ENCODE assay signal across 8 cellular contexts in the genomic region with DNA sequence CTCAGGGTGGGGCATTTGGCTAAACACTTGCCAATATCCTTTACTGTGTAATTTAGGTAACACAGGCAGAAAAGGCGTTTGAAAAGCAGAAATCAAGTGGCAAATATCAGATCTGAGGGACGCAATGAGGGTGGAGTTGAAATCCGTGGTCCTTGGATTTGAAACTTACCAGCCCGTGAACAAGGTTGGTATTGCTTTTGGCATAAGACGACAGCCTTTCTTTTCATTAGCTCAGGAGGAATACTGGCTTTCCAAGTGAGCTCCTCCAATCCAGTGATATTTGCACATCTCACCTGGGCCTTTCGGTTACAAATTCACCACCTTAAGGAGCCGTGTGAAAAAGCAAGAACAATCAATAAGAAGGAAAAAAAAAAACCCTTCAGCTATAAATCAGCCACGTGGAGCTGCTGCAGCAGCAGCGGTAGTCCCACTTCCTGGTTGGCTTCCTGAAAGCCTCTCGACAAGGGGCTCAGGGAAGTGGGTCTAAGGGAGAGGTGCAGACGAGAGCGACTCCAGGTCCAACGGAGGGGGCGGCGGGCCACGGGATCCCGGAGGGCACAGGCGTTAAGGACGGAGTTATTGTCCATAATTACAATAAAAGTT. TPM values are rescaled to one million over a fixed set of nuclear protein-coding genes. Genes with fewer than 3 reads are reported as not detected.
DNase-seq lines count a peak whose midpoint lies in the region; ATAC-seq and TF ChIP-seq lines count a peak whose summit lies in the region.

No MANE protein-coding gene starts in this region.

- H3K27ac Mint-ChIP-seq in WTC11 = peak overlapping the region; percentile 98

- TF ChIP-seq POLR2A in tibial nerve (IDR thresholded peaks at IDR 0.05) = no peak

- no peaks in the 10 kb centered on the region for H3K27me3 ChIP-seq in H7 (ENCODE audit: control insufficient read depth, insufficient read depth, low read length)
- H3K27me3 ChIP-seq in endocrine pancreas (ENCODE audit: control insufficient read depth, insufficient read depth, low read length) = no peaks in the 10 kb centered on the region
- H3K27me3 ChIP-seq in tibial nerve = no peaks in the 10 kb centered on the region

- H3K36me3 ChIP-seq in H7 (replicated peaks; ENCODE audit: control insufficient read depth, insufficient read depth, low read length) (no peaks in the 10 kb centered on the region; the same call in 1 of the 2 replicates), endocrine pancreas (ENCODE audit: control insufficient read depth, insufficient read depth, low read length) (no peaks in the 10 kb centered on the region), mesodermal cell (ENCODE audit: control insufficient read depth, insufficient read depth, low read length) (peaks cover 9% of the 10 kb centered on the region), tibial nerve (no peaks in the 10 kb centered on the region)

- H3K36me3 Mint-ChIP-seq in WTC11 = peaks cover 23% of the 10 kb centered on the region

- H3K9me3 Mint-ChIP-seq in WTC11 = no peaks in the 10 kb centered on the region

- peak overlapping the region; percentile 88 for H3K4me3 Mint-ChIP-seq in WTC11

- H3K9me3 ChIP-seq in endocrine pancreas (ENCODE audit: control insufficient read depth, low read length) (no peaks in the 10 kb centered on the region), mesodermal cell (ENCODE audit: control insufficient read depth, low read length) (no peaks in the 10 kb centered on the region), tibial nerve (no peaks in the 10 kb centered on the region)

- no peaks in the 10 kb centered on the region for H3K27me3 Mint-ChIP-seq in WTC11 (ENCODE audit: low read depth)

- H3K4me1 ChIP-seq in endocrine pancreas (ENCODE audit: control insufficient read depth, insufficient read depth, low read length) (peaks cover 4% of the 10 kb centered on the region), mesodermal cell (ENCODE audit: control insufficient read depth, insufficient read depth, low read length, poor library complexity, severe bottlenecking) (no peaks in the 10 kb centered on the region), tibial nerve (peaks cover 0 to 19% (median 13%) of the 10 kb centered on the region in 4 donors)

- CTCF ChIA-PET in WTC11 (lab: Charles Lee) = interaction anchor here (0.7 to 2.4 kb wide), 8 partner anchors 75 to 154 kb away, joined by 3 to 25 read pairs (median 6); no protein-coding TSS in a partner anchor

- TF ChIP-seq CTCF in WTC11 (IDR thresholded peaks at IDR 0.05) (no peak), tibial nerve (IDR thresholded peaks at IDR 0.05) (no peak)

- H3K27ac ChIP-seq in mesodermal cell (ENCODE audit: low read depth, low read length, severe bottlenecking) (peak overlapping the region; percentile 78), tibial nerve (peak overlapping the region; percentile 18 to 96 (median 88))

- POLR2A ChIA-PET in WTC11 (lab: Charles Lee) = interaction anchor here (0.6 to 1.7 kb wide), 11 partner anchors 57 to 167 kb away, joined by 3 to 13 read pairs (median 4); a partner anchor contains a TSS

- no peak for TF ChIP-seq EP300 in tibial nerve (IDR thresholded peaks at IDR 0.05)

- peak overlapping the region; percentile 90 for H3K4me3 ChIP-seq in H7 (ENCODE audit: insufficient read depth, low read depth, low read length)
- H3K4me3 ChIP-seq in endocrine pancreas (ENCODE audit: control insufficient read depth, insufficient read depth, low read length) = peak overlapping the region; percentile 80
- peak overlapping the region; percentile 71 for H3K4me3 ChIP-seq in mesodermal cell (ENCODE audit: extremely low read depth, insufficient read depth, low read length, poor library complexity, severe bottlenecking)
- H3K4me3 ChIP-seq in tibial nerve = peak overlapping the region; percentile 72 to 93 (median 85)

- H3K9ac ChIP-seq in endocrine pancreas (ENCODE audit: control insufficient read depth, insufficient read depth, low read length) = peak overlapping the region; percentile 83

- peak; percentile 41 for ATAC-seq in WTC11

- DNase-seq in NCI-H2227 (lab: John Stamatoyannopoulos, UW; ENCODE audit: unreplicated experiment) (peak; percentile 34), NCI-H2227 treated with DMSO at 0.1 percent for 48 hours (lab: John Stamatoyannopoulos, UW) (no peak), H7 (peak; percentile 67), NCI-H1092 treated with DMSO at 0.1 percent for 48 hours (lab: John Stamatoyannopoulos, UW) (peak; percentile 77), WTC11 (ENCODE audit: low spot score) (peak; percentile 49), tibial nerve (ENCODE audit: low spot score in 2 of 2) (no peak)

- WGBS in mesodermal cell (ENCODE audit: insufficient coverage in 2 of 2), 2 experiments = 4 to 6% methylated on average over 13 to 16 of the region's 19 CpGs
- WGBS in tibial nerve, 2 donors = 7 to 9% methylated on average over 19 of the region's 19 CpGs

- H3K4me1 Mint-ChIP-seq in WTC11 = peaks cover 43% of the 10 kb centered on the region

TF ChIP-seq in WTC11, 78 proteins besides CTCF, POLR2A, EP300 and RAD21:
- TF ChIP-seq FOXK1 (CRISPR knock-in tag; IDR thresholded peaks at IDR 0.05) = no peak; the same call in 1 of the 2 replicates
- TF ChIP-seq, protein P1, sequence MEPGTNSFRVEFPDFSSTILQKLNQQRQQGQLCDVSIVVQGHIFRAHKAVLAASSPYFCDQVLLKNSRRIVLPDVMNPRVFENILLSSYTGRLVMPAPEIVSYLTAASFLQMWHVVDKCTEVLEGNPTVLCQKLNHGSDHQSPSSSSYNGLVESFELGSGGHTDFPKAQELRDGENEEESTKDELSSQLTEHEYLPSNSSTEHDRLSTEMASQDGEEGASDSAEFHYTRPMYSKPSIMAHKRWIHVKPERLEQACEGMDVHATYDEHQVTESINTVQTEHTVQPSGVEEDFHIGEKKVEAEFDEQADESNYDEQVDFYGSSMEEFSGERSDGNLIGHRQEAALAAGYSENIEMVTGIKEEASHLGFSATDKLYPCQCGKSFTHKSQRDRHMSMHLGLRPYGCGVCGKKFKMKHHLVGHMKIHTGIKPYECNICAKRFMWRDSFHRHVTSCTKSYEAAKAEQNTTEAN (CRISPR knock-in tag; IDR thresholded peaks at IDR 0.05) = no peak
- no peak for TF ChIP-seq GRHL2 (CRISPR knock-in tag; IDR thresholded peaks at IDR 0.05; ENCODE audit: insufficient replicate concordance, severe bottlenecking)
- TF ChIP-seq, protein P2, sequence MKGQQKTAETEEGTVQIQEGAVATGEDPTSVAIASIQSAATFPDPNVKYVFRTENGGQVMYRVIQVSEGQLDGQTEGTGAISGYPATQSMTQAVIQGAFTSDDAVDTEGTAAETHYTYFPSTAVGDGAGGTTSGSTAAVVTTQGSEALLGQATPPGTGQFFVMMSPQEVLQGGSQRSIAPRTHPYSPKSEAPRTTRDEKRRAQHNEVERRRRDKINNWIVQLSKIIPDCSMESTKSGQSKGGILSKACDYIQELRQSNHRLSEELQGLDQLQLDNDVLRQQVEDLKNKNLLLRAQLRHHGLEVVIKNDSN (CRISPR knock-in tag; IDR thresholded peaks at IDR 0.05) = 0 out of 2 replicates have a peak, but pooled peaks have one; percentile 13
- no peak for TF ChIP-seq CBFB (CRISPR knock-in tag; IDR thresholded peaks at IDR 0.05; ENCODE audit: low read depth)
- TF ChIP-seq ESRRA (CRISPR knock-in tag; IDR thresholded peaks at IDR 0.05; ENCODE audit: borderline replicate concordance) = no peak
- TF ChIP-seq ETV6 (CRISPR knock-in tag; IDR thresholded peaks at IDR 0.05) = peak; percentile 32
- TF ChIP-seq SMAD3 (CRISPR knock-in tag; IDR thresholded peaks at IDR 0.05; ENCODE audit: borderline replicate concordance) = no peak
- TF ChIP-seq RELA (CRISPR knock-in tag; IDR thresholded peaks at IDR 0.05; ENCODE audit: borderline replicate concordance) = no peak
- TF ChIP-seq, protein P3, sequence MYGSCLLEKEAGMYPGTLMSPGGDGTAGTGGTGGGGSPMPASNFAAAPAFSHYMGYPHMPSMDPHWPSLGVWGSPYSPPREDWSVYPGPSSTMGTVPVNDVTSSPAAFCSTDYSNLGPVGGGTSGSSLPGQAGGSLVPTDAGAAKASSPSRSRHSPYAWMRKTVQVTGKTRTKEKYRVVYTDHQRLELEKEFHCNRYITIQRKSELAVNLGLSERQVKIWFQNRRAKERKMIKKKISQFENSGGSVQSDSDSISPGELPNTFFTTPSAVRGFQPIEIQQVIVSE (CRISPR knock-in tag; IDR thresholded peaks at IDR 0.05; ENCODE audit: borderline replicate concordance) = no peak
- TF ChIP-seq FOXP1 (CRISPR knock-in tag; IDR thresholded peaks at IDR 0.05; ENCODE audit: borderline replicate concordance) = peak; percentile 44; the same call in 1 of the 2 replicates
- TF ChIP-seq, protein P4, sequence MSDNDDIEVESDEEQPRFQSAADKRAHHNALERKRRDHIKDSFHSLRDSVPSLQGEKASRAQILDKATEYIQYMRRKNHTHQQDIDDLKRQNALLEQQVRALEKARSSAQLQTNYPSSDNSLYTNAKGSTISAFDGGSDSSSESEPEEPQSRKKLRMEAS (CRISPR knock-in tag; IDR thresholded peaks at IDR 0.05) = 0 out of 2 replicates have a peak, but pooled peaks have one; percentile 48

RNA-seq across cellular contexts. Expression of a gene that starts 0.7 kb away (rescaled TPM):
- 39.4 and 54.0 TPM in 2 replicates for total RNA-seq in H7 (2014; rRNA removed; shearing (Covaris generic))
- 79.9 to 86.9 TPM (median 82.8 TPM) in 3 replicates for total RNA-seq in WTC11 (2021)
- 37.9 TPM for polyA plus RNA-seq in mesodermal cell (2013, experiment 1 of 2)
- 40.1 TPM for polyA plus RNA-seq in mesodermal cell (2013, experiment 2 of 2)
- 10 to 100 TPM in 1 of 4 donors, 1 to 10 TPM in 3; 8.7 to 22.4 (median 9.7) TPM for total RNA-seq in tibial nerve

Comparison
In these comparisons a context has a peak if more than half of its experiments do, and no peak if none do; other contexts are left out.
1. DNase-seq: peak in NCI-H2227 (single experiment), H7 (single experiment), NCI-H1092 treated with DMSO at 0.1 percent for 48 hours (single experiment) and WTC11 (single experiment); none in NCI-H2227 treated with DMSO at 0.1 percent for 48 hours (single experiment) and tibial nerve (0 of 2).
2. Peak in every context shown above with its lines, with median percentiles within 50 percentile points of each other: H3K4me3 ChIP-seq.